8 cellular contexts compared by ENCODE assay signal in the genomic region with DNA sequence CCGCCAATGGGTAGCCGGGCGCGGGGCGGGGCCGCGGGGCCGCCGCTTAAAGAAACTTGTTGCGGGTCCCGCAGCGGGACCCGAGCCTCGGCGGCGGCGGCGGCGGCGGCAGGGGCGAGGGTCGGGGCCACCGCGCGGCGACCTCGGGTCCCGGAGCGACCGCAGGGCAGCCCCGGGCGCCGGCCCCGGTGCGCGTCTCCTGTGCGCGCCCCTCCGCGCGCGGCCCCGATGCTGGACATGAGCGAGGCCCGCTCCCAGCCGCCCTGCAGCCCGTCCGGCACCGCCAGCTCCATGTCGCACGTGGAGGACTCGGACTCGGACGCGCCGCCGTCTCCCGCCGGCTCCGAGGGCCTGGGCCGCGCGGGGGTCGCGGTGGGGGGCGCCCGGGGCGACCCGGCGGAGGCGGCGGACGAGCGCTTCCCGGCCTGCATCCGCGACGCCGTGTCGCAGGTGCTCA. TPM values are rescaled to one million over a fixed set of nuclear protein-coding genes. Genes with fewer than 3 reads are reported as not detected.
DNase-seq lines count a peak whose midpoint lies in the region; ATAC-seq and TF ChIP-seq lines count a peak whose summit lies in the region.

A gene (plus strand): TSS at position 76 of the 457 bp plus-strand sequence. CDS start 153 bp downstream, at position 229.

- no peak for TF ChIP-seq EP300 in upper lobe of left lung (IDR thresholded peaks at IDR 0.05)

- TF ChIP-seq POLR2A in upper lobe of left lung (IDR thresholded peaks at IDR 0.05) = no peak

- 0% methylated on average over 49 to 52 of the region's 80 CpGs for WGBS in mesodermal cell (ENCODE audit: insufficient coverage in 2 of 2), 2 experiments
- no CpG with 5 or more reads among the region's 80 CpGs for WGBS in upper lobe of left lung, 2 donors

- no peak within 1 kb of the TSS for H3K27ac ChIP-seq in cardiac muscle cell
- no peak within 1 kb of the TSS for H3K27ac ChIP-seq in mesodermal cell (ENCODE audit: low read depth, low read length, severe bottlenecking)
- no peak within 1 kb of the TSS for H3K27ac ChIP-seq in upper lobe of left lung

- H3K9me3 ChIP-seq in cardiac muscle cell (ENCODE audit: low read depth) = no peaks in the 10 kb centered on the region
- no peaks in the 10 kb centered on the region for H3K9me3 ChIP-seq in mesodermal cell (ENCODE audit: control insufficient read depth, low read length)
- no peaks in the 10 kb centered on the region for H3K9me3 ChIP-seq in upper lobe of left lung

- peak in 1 of 2 donors; percentile 82 for DNase-seq in cardiac muscle cell (ENCODE audit: low read depth in 1 of 2, low spot score in 1 of 2)
- DNase-seq in Right ventricle myocardium inferior (ENCODE audit: missing footprints) = no peak
- no peak for DNase-seq in cardiac fibroblast (ENCODE audit: low read depth in 2 of 2)
- DNase-seq in upper lobe of left lung = peak in 1 of 2 donors; percentile 91
- no peak for DNase-seq in NCI-H187 treated with DMSO at 0.1 percent for 48 hours (lab: John Stamatoyannopoulos, UW)
- no peak for DNase-seq in activated CD4-positive, alpha-beta T cell treated with anti-CD3 and anti-CD28 coated beads for 4 hours

- H3K4me3 ChIP-seq in cardiac muscle cell = peak within 1 kb of the TSS; percentile 46
- peak within 1 kb of the TSS; percentile 36 to 44 for H3K4me3 ChIP-seq in cardiac fibroblast (replicated peaks in 1 of 2; ENCODE audit: low read depth in 2 of 2, low read length in 2 of 2)
- H3K4me3 ChIP-seq in mesodermal cell (ENCODE audit: extremely low read depth, insufficient read depth, low read length, poor library complexity, severe bottlenecking) = peak within 1 kb of the TSS; percentile 49
- peak within 1 kb of the TSS; percentile 25 to 63 (median 58) for H3K4me3 ChIP-seq in upper lobe of left lung

- H3K27me3 ChIP-seq in cardiac muscle cell (peaks cover 41% of the 10 kb centered on the region), upper lobe of left lung (peaks cover 0 to 43% (median 16%) of the 10 kb centered on the region in 4 donors)

- ATAC-seq in Right ventricle myocardium inferior = no peak
- ATAC-seq in upper lobe of left lung (ENCODE audit: low FRiP score in 2 of 2) = no peak
- ATAC-seq in GM21423 (IDR thresholded peaks at IDR 0.05; ENCODE audit: unreplicated experiment) = no peak

- intact Hi-C loops in Right ventricle myocardium inferior (cut with DNase I) = loop anchor here (2.0 kb wide), 1 partner anchor 15 kb away; no protein-coding TSS in a partner anchor

- H3K4me1 ChIP-seq in cardiac muscle cell (ENCODE audit: low read depth) = no peaks in the 10 kb centered on the region
- H3K4me1 ChIP-seq in mesodermal cell (ENCODE audit: control insufficient read depth, insufficient read depth, low read length, poor library complexity, severe bottlenecking) = peaks cover 3% of the 10 kb centered on the region
- H3K4me1 ChIP-seq in upper lobe of left lung = peaks cover 17 to 29% (median 18%) of the 10 kb centered on the region in 4 donors

- TF ChIP-seq CTCF in cardiac muscle cell (IDR thresholded peaks at IDR 0.05; ENCODE audit: low read depth, low read length) = no peak
- TF ChIP-seq CTCF in cardiac fibroblast (IDR thresholded peaks at IDR 0.05; ENCODE audit: low read depth, low read length) = no peak
- TF ChIP-seq CTCF in upper lobe of left lung (IDR thresholded peaks at IDR 0.05) = no peak

- H3K36me3 ChIP-seq in cardiac muscle cell (no peaks in the 10 kb centered on the region), mesodermal cell (ENCODE audit: control insufficient read depth, insufficient read depth, low read length) (no peaks in the 10 kb centered on the region), upper lobe of left lung (no peaks in the 10 kb centered on the region)

RNA-seq across cellular contexts. Expression of the gene that starts here (rescaled TPM):
- total RNA-seq in cardiac muscle cell (9.2 and 13.7 TPM in 2 replicates), Right ventricle myocardium inferior (0.89 TPM), upper lobe of left lung (1 to 10 TPM in 2 of 6 donors, under 1 TPM in 4; 0.14 to 1.1 (median 0.57) TPM)
- polyA plus RNA-seq in cardiac muscle cell = 5.8 and 8.2 TPM in 2 replicates
- 6.7 TPM for polyA plus RNA-seq in mesodermal cell (2013, experiment 1 of 2)
- polyA plus RNA-seq in mesodermal cell (2013, experiment 2 of 2) = 5.5 TPM
